27 cellular contexts compared by ENCODE assay signal in genomic region chr15:41852736-41853135, GRCh38.
"Had no signal": no experiment of that assay in that cellular context is flagged by ENCODE, and none has a peak within 500 bp of the region (broad histone marks: within the 10 kb centered on the region; RNA-seq: fewer than 3 reads in every experiment).

No MANE protein-coding gene starts in this region.

- H3K27ac ChIP-seq: brain microvascular endothelial cell, coronary artery, gastroesophageal sphincter, hepatocyte, left ventricle myocardium inferior, neural progenitor cell, spleen, suprapubic skin, tibial artery, WERI-Rb-1 had no signal

- H3K79me2 ChIP-seq: hepatocyte had no signal

- H3K4me3 ChIP-seq: coronary artery, dorsolateral prefrontal cortex, gastroesophageal sphincter, hepatocyte, left ventricle myocardium inferior, lung, neural progenitor cell, spleen, suprapubic skin, tibial artery had no signal

- H3K4me2 ChIP-seq: hepatocyte, neural progenitor cell had no signal

- H3K27me3 ChIP-seq: brain microvascular endothelial cell, dorsolateral prefrontal cortex, hepatocyte, neural progenitor cell had no signal

- DNase-seq: activated CD4-positive, alpha-beta memory T cell treated with anti-CD3 and anti-CD28 coated beads for 36 hours; activated CD4-positive, alpha-beta T cell treated with anti-CD3 and anti-CD28 coated beads, Interleukin-2, amount 10 ng/mL, durations not matched to agents 24 days and 14 days; activated CD8-positive, alpha-beta memory T cell treated with anti-CD3 and anti-CD28 coated beads, Interleukin-2, amount 50 U/mL, for 4 hours; activated gamma-delta T cell; activated naive CD4-positive, alpha-beta T cell treated with anti-CD3 and anti-CD28 coated beads, Interleukin-2, amount 50 U/mL, for 16 hours; activated T-cell treated with anti-CD3 and anti-CD28 coated beads, Interleukin-2, amount 50 U/mL, for 1 hour; amniotic stem cell; brain microvascular endothelial cell; dorsolateral prefrontal cortex; effector memory CD4-positive, alpha-beta T cell; erythroblast; islet precursor cell; left ventricle myocardium inferior; natural killer cell; right cardiac atrium; spleen; stimulated activated naive CD4-positive, alpha-beta T cell; tibial artery; WERI-Rb-1 had no signal

- H3K4me1 ChIP-seq: gastroesophageal sphincter, left ventricle myocardium inferior, spleen had no signal

- H3K9me3 ChIP-seq: gastroesophageal sphincter, left ventricle myocardium inferior, spleen, suprapubic skin, tibial artery had no signal

- H3K9me3 Mint-ChIP-seq: activated CD4-positive, alpha-beta memory T cell treated with anti-CD3 and anti-CD28 coated beads for 36 hours; activated CD4-positive, alpha-beta T cell treated with anti-CD3 and anti-CD28 coated beads, Interleukin-2, amount 10 ng/mL, durations not matched to agents 24 days and 14 days; natural killer cell; neural progenitor cell had no signal

- ATAC-seq: activated CD4-positive, CD25-positive, alpha-beta regulatory T cell treated with anti-CD3 and anti-CD28 coated beads, Interleukin-2, amount 50 U/mL, for 24 hours; gastroesophageal sphincter; natural killer cell had no signal

- H2AFZ ChIP-seq: hepatocyte, neural progenitor cell had no signal

- H3K27ac Mint-ChIP-seq: activated CD4-positive, alpha-beta memory T cell treated with anti-CD3 and anti-CD28 coated beads for 36 hours; activated CD4-positive, alpha-beta T cell treated with anti-CD3 and anti-CD28 coated beads, Interleukin-2, amount 10 ng/mL, durations not matched to agents 24 days and 14 days; natural killer cell; neural progenitor cell had no signal

- H3K4me3 Mint-ChIP-seq: activated CD4-positive, alpha-beta memory T cell treated with anti-CD3 and anti-CD28 coated beads for 36 hours; activated CD4-positive, alpha-beta T cell treated with anti-CD3 and anti-CD28 coated beads, Interleukin-2, amount 10 ng/mL, durations not matched to agents 24 days and 14 days; natural killer cell; neural progenitor cell had no signal

- H3K27me3 Mint-ChIP-seq: activated CD4-positive, alpha-beta memory T cell treated with anti-CD3 and anti-CD28 coated beads for 36 hours; activated CD4-positive, alpha-beta T cell treated with anti-CD3 and anti-CD28 coated beads, Interleukin-2, amount 10 ng/mL, durations not matched to agents 24 days and 14 days had no signal

- H3K36me3 ChIP-seq: neural progenitor cell had no signal

- FAIRE-seq: astrocyte had no signal

- H3K4me1 Mint-ChIP-seq: natural killer cell had no signal

- H3K9ac ChIP-seq: neural progenitor cell had no signal
